In genomic region chr16:50093607-50094570, GRCh38 we compare ENCODE assay signal across 9 cellular contexts. TPM values are rescaled to one million over a fixed set of nuclear protein-coding genes. Genes with fewer than 3 reads are reported as not detected.
A peak's percentile ranks its signal among the peaks of the same experiment; 100 is the strongest.
DNase-seq lines count a peak whose midpoint lies in the region; ATAC-seq and TF ChIP-seq lines count a peak whose summit lies in the region.
"Had no signal": no experiment of that assay in that cellular context is flagged by ENCODE, and none has a peak within 500 bp of the region (broad histone marks: within the 10 kb centered on the region; RNA-seq: fewer than 3 reads in every experiment).

No MANE protein-coding gene starts in this region.

- ATAC-seq in lung (ENCODE audit: insufficient read depth, low FRiP score) = peak; percentile 58

- no peaks in the 10 kb centered on the region for H3K9me3 Mint-ChIP-seq in activated naive CD4-positive, alpha-beta T cell treated with anti-CD3 and anti-CD28 coated beads, Interleukin-2, amount 10 ng/mL, durations not matched to agents 7 days and 5 days

- peaks cover 5 to 11% of the 10 kb centered on the region in 2 donors for H3K36me3 ChIP-seq in lung (ENCODE audit: control insufficient read depth in 2 of 2, insufficient read depth in 2 of 2, low read length in 2 of 2)

- CTCF ChIA-PET in activated naive CD4-positive, alpha-beta T cell treated with anti-CD3 and anti-CD28 coated beads, Interleukin-2, amount 10 ng/mL, durations not matched to agents 7 days and 5 days (lab: Charles Lee) = no interaction called here

- H3K27me3 ChIP-seq in lung (ENCODE audit: control insufficient read depth, insufficient read depth) = no peaks in the 10 kb centered on the region

- no peaks in the 10 kb centered on the region for H3K4me1 Mint-ChIP-seq in activated naive CD4-positive, alpha-beta T cell treated with anti-CD3 and anti-CD28 coated beads, Interleukin-2, amount 10 ng/mL, durations not matched to agents 7 days and 5 days

- TF ChIP-seq CTCF in cardiac fibroblast (IDR thresholded peaks at IDR 0.05; ENCODE audit: low read depth, low read length) = no peak
- TF ChIP-seq CTCF in lung (IDR thresholded peaks at IDR 0.05; ENCODE audit: control extremely low read depth, extremely low read depth) = no peak

- peak overlapping the region; percentile 11 for H3K27ac Mint-ChIP-seq in activated naive CD4-positive, alpha-beta T cell treated with anti-CD3 and anti-CD28 coated beads, Interleukin-2, amount 10 ng/mL, durations not matched to agents 7 days and 5 days

- 57 to 66% methylated on average over 13 of the region's 13 CpGs for WGBS in lung, 2 donors

- peaks cover 0 to 3% of the 10 kb centered on the region in 2 donors for H3K4me1 ChIP-seq in lung (ENCODE audit: control insufficient read depth in 2 of 2, insufficient read depth in 2 of 2, low read length in 2 of 2)
- H3K4me1 ChIP-seq: Caco-2 had no signal

- H3K4me3 ChIP-seq in cardiac fibroblast (replicated peaks in 1 of 2; ENCODE audit: low read depth in 2 of 2, low read length in 2 of 2) = no peak overlapping the region
- H3K4me3 ChIP-seq in lung = no peak overlapping the region

- no peaks in the 10 kb centered on the region for H3K9me3 ChIP-seq in lung (ENCODE audit: control insufficient read depth in 2 of 2, insufficient read depth in 1 of 2, low read length in 1 of 2)
- H3K9me3 ChIP-seq: Caco-2 had no signal

- H3K27me3 Mint-ChIP-seq in activated naive CD4-positive, alpha-beta T cell treated with anti-CD3 and anti-CD28 coated beads, Interleukin-2, amount 10 ng/mL, durations not matched to agents 7 days and 5 days = no peaks in the 10 kb centered on the region

- no peak overlapping the region for H3K4me3 Mint-ChIP-seq in activated naive CD4-positive, alpha-beta T cell treated with anti-CD3 and anti-CD28 coated beads, Interleukin-2, amount 10 ng/mL, durations not matched to agents 7 days and 5 days

- peaks cover 23% of the 10 kb centered on the region for H3K36me3 Mint-ChIP-seq in activated naive CD4-positive, alpha-beta T cell treated with anti-CD3 and anti-CD28 coated beads, Interleukin-2, amount 10 ng/mL, durations not matched to agents 7 days and 5 days

- no peak for DNase-seq in activated naive CD4-positive, alpha-beta T cell treated with anti-CD3 and anti-CD28 coated beads, Interleukin-2, amount 10 ng/mL, durations not matched to agents 7 days and 5 days
- no peak for DNase-seq in activated naive CD4-positive, alpha-beta T cell treated with anti-CD3 and anti-CD28 coated beads, Interleukin-2, amount 50 U/mL, for 16 hours
- DNase-seq in cardiac fibroblast (ENCODE audit: low read depth in 2 of 2) (peak; percentile 24 to 52), lung (ENCODE audit: low spot score) (peak; percentile 59), ureter (ENCODE audit: low spot score) (peak; percentile 49), foreskin melanocyte (no peak), GOT3 (lab: John Stamatoyannopoulos, UW) (no peak)
- DNase-seq in stimulated activated naive CD4-positive, alpha-beta T cell treated with Interleukin-2 at 50 U/mL for 16 hours (lab: John Stamatoyannopoulos, UW) = no peak
- DNase-seq: Caco-2 had no signal

- H3K27ac ChIP-seq in lung (ENCODE audit: low read depth in 1 of 2, low read length in 1 of 2) = peak overlapping the region in 1 of 2 donors; percentile 80

RNA-seq across cellular contexts. Expression of gene HEATR3, which starts 28.1 kb away (rescaled TPM):
- total RNA-seq in lung (10 to 100 TPM; 16.3 to 29.9 TPM), ureter (26.1 TPM)
- 10 to 100 TPM in 1 of 2 donors, 1 to 10 TPM in 1; 8.7 to 12.0 TPM for polyA plus RNA-seq in lung

RNA-seq across cellular contexts. Expression of gene TENT4B, which starts 59.2 kb away (rescaled TPM):
- 10 to 100 TPM; 12.4 to 16.3 TPM for total RNA-seq in lung
- polyA plus RNA-seq in lung = 1 to 10 TPM; 4.3 to 4.4 TPM
- 17.4 TPM for total RNA-seq in ureter

Comparison
In these comparisons a context has a peak if more than half of its experiments do, and no peak if none do; other contexts are left out.
1. DNase-seq: peak in cardiac fibroblast (2 of 2), lung (single experiment) and ureter (single experiment); none in activated naive CD4-positive, alpha-beta T cell treated with anti-CD3 and anti-CD28 coated beads, Interleukin-2, amount 10 ng/mL, durations not matched to agents 7 days and 5 days (single experiment), activated naive CD4-positive, alpha-beta T cell treated with anti-CD3 and anti-CD28 coated beads, Interleukin-2, amount 50 U/mL, for 16 hours (single experiment), foreskin melanocyte (single experiment), stimulated activated naive CD4-positive, alpha-beta T cell treated with Interleukin-2 at 50 U/mL for 16 hours (single experiment) and GOT3 (single experiment).